Comparison of ENCODE assay signal across 13 cellular contexts in genomic region chr7:17139081-17139480, GRCh38.
DNase-seq lines count a peak whose midpoint lies in the region; ATAC-seq and TF ChIP-seq lines count a peak whose summit lies in the region.
"Had no signal": no experiment of that assay in that cellular context is flagged by ENCODE, and none has a peak within 500 bp of the region (broad histone marks: within the 10 kb centered on the region; RNA-seq: fewer than 3 reads in every experiment).

No MANE protein-coding gene starts in this region.

- no peaks in the 10 kb centered on the region for H4K20me1 ChIP-seq in Loucy (ENCODE audit: insufficient read depth, low read length, poor library complexity, severe bottlenecking)

- no peaks in the 10 kb centered on the region for H3K9me2 ChIP-seq in Loucy (replicated peaks; ENCODE audit: low read depth, low read length)

- H3F3A ChIP-seq in Loucy (ENCODE audit: low read depth) = no peaks in the 10 kb centered on the region

- peak overlapping the region; percentile 83 to 96 (median 90) for H3K27ac Mint-ChIP-seq in CD4-positive, alpha-beta memory T cell
- H3K27ac Mint-ChIP-seq in activated naive CD8-positive, alpha-beta T cell treated with anti-CD3 and anti-CD28 coated beads, Interleukin-2, amount 10 ng/mL, durations not matched to agents 7 days and 5 days = peak overlapping the region; percentile 96
- peak overlapping the region; percentile 71 to 97 (median 86) for H3K27ac Mint-ChIP-seq in naive thymus-derived CD8-positive, alpha-beta T cell

- peak overlapping the region in 7 of 8 donors; percentile 45 to 85 (median 71) for H3K4me3 Mint-ChIP-seq in CD4-positive, alpha-beta memory T cell
- H3K4me3 Mint-ChIP-seq in activated naive CD8-positive, alpha-beta T cell treated with anti-CD3 and anti-CD28 coated beads, Interleukin-2, amount 10 ng/mL, durations not matched to agents 7 days and 5 days = peak overlapping the region; percentile 78
- H3K4me3 Mint-ChIP-seq in naive thymus-derived CD8-positive, alpha-beta T cell = peak overlapping the region in 9 of 10 donors; percentile 27 to 76 (median 59)

- H3K79me2 ChIP-seq in Loucy (ENCODE audit: insufficient read depth, low read length) = no peaks in the 10 kb centered on the region

- ATAC-seq in activated naive CD8-positive, alpha-beta T cell treated with anti-CD3 and anti-CD28 coated beads, Interleukin-2, amount 10 ng/mL, durations not matched to agents 7 days and 5 days (ENCODE audit: low read depth) = peak; percentile 91
- ATAC-seq in naive thymus-derived CD8-positive, alpha-beta T cell = peak; percentile 64 to 74
- no peak for ATAC-seq in GM18867 (IDR thresholded peaks at IDR 0.05; ENCODE audit: unreplicated experiment)

- H3K4me1 Mint-ChIP-seq in CD4-positive, alpha-beta memory T cell = peaks cover 54 to 79% (median 58%) of the 10 kb centered on the region in 4 donors
- peaks cover 63% of the 10 kb centered on the region for H3K4me1 Mint-ChIP-seq in activated naive CD8-positive, alpha-beta T cell treated with anti-CD3 and anti-CD28 coated beads, Interleukin-2, amount 10 ng/mL, durations not matched to agents 7 days and 5 days
- H3K4me1 Mint-ChIP-seq in naive thymus-derived CD8-positive, alpha-beta T cell = peaks cover 18 to 60% (median 47%) of the 10 kb centered on the region in 4 donors

- peaks cover 73% of the 10 kb centered on the region for H3K4me1 ChIP-seq in CD4-positive, alpha-beta memory T cell (ENCODE audit: insufficient read depth, low read length)
- H3K4me1 ChIP-seq in Loucy (ENCODE audit: insufficient read depth, low read length, poor library complexity, severe bottlenecking) = peaks cover 53% of the 10 kb centered on the region

- H3K9ac ChIP-seq in Loucy (ENCODE audit: low read depth, low read length, poor library complexity, severe bottlenecking) = no peak overlapping the region

- no peaks in the 10 kb centered on the region for H3K9me3 ChIP-seq in CD4-positive, alpha-beta memory T cell (ENCODE audit: control insufficient read depth in 1 of 2, low read length in 2 of 2)
- H3K9me3 ChIP-seq in Loucy (ENCODE audit: insufficient read depth, low read depth, low read length) = no peaks in the 10 kb centered on the region
- H3K9me3 ChIP-seq: transverse colon had no signal

- peak overlapping the region; percentile 55 for H3K27ac ChIP-seq in CD4-positive, alpha-beta memory T cell (ENCODE audit: low read depth, low read length)

- no peaks in the 10 kb centered on the region for H3K27me3 Mint-ChIP-seq in CD4-positive, alpha-beta memory T cell
- H3K27me3 Mint-ChIP-seq in activated naive CD8-positive, alpha-beta T cell treated with anti-CD3 and anti-CD28 coated beads, Interleukin-2, amount 10 ng/mL, durations not matched to agents 7 days and 5 days = no peaks in the 10 kb centered on the region
- no peaks in the 10 kb centered on the region for H3K27me3 Mint-ChIP-seq in naive thymus-derived CD8-positive, alpha-beta T cell

- no peaks in the 10 kb centered on the region for H3K36me3 Mint-ChIP-seq in CD4-positive, alpha-beta memory T cell
- peaks cover 17% of the 10 kb centered on the region for H3K36me3 Mint-ChIP-seq in activated naive CD8-positive, alpha-beta T cell treated with anti-CD3 and anti-CD28 coated beads, Interleukin-2, amount 10 ng/mL, durations not matched to agents 7 days and 5 days
- H3K36me3 Mint-ChIP-seq in naive thymus-derived CD8-positive, alpha-beta T cell = peaks cover 0 to 5% (median 0%) of the 10 kb centered on the region in 3 donors

- CTCF ChIA-PET in CD4-positive, alpha-beta memory T cell (lab: Charles Lee; ENCODE audit: partially characterized antibody) = no interaction called here

- POLR2A ChIA-PET in CD4-positive, alpha-beta memory T cell (lab: Charles Lee; ENCODE audit: partially characterized antibody) = interaction anchor here (2.1 to 2.6 kb wide), 2 partner anchors 110 to 160 kb away, joined by 7 to 11 read pairs; partner anchors contain the start of gene AHR
- POLR2A ChIA-PET in activated naive CD8-positive, alpha-beta T cell treated with anti-CD3 and anti-CD28 coated beads, Interleukin-2, amount 10 ng/mL, durations not matched to agents 7 days and 5 days (lab: Charles Lee) = interaction anchor here (0.6 to 1.9 kb wide), 5 partner anchors 9 to 421 kb away, joined by 3 to 15 read pairs (median 4); partner anchors contain the start of gene AHR
- POLR2A ChIA-PET in naive thymus-derived CD8-positive, alpha-beta T cell (lab: Charles Lee) = no interaction called here

- H3K36me3 ChIP-seq in CD4-positive, alpha-beta memory T cell (ENCODE audit: insufficient read depth, low read length) = no peaks in the 10 kb centered on the region
- no peaks in the 10 kb centered on the region for H3K36me3 ChIP-seq in Loucy (ENCODE audit: insufficient read depth, low read length)
- H3K36me3 ChIP-seq: transverse colon had no signal

- H3K27me3 ChIP-seq in CD4-positive, alpha-beta memory T cell (ENCODE audit: insufficient read depth, low read length) = no peaks in the 10 kb centered on the region
- no peaks in the 10 kb centered on the region for H3K27me3 ChIP-seq in Loucy (ENCODE audit: insufficient read depth, low read length, poor library complexity, severe bottlenecking)
- H3K27me3 ChIP-seq: transverse colon had no signal

- H3K4me3 ChIP-seq in CD4-positive, alpha-beta memory T cell (ENCODE audit: low read length in 2 of 2) = no peak overlapping the region
- H3K4me3 ChIP-seq in Loucy (ENCODE audit: low read length, poor library complexity, severe bottlenecking) = no peak overlapping the region
- H3K4me3 ChIP-seq: transverse colon had no signal

- DNase-seq in CD4-positive, alpha-beta memory T cell = peak in 3 of 5 donors; percentile 20 to 34 (median 31)
- DNase-seq in activated naive CD8-positive, alpha-beta T cell treated with anti-CD3 and anti-CD28 coated beads, Interleukin-2, amount 10 ng/mL, durations not matched to agents 7 days and 5 days = no peak
- DNase-seq in naive thymus-derived CD8-positive, alpha-beta T cell = peak in 2 of 10 donors; percentile 26 to 35
- DNase-seq in dermis blood vessel endothelial cell (no peak), NCI-H345 (lab: John Stamatoyannopoulos, UW) (no peak), OCI-M2 (lab: John Stamatoyannopoulos, UW; ENCODE audit: unreplicated experiment) (no peak)
- DNase-seq: amniotic stem cell; mesenchymal stem cell; NCI-H1930; stimulated activated CD4-positive, alpha-beta T cell treated with anti-CD3 and anti-CD28 coated beads, Interleukin-15, amount 100 ng/mL, for 24 hours; transverse colon had no signal

- H3K9me3 Mint-ChIP-seq in CD4-positive, alpha-beta memory T cell = no peaks in the 10 kb centered on the region
- peaks cover 3% of the 10 kb centered on the region for H3K9me3 Mint-ChIP-seq in activated naive CD8-positive, alpha-beta T cell treated with anti-CD3 and anti-CD28 coated beads, Interleukin-2, amount 10 ng/mL, durations not matched to agents 7 days and 5 days
- H3K9me3 Mint-ChIP-seq in naive thymus-derived CD8-positive, alpha-beta T cell = peaks cover 0 to 3% (median 0%) of the 10 kb centered on the region in 9 donors

- peak overlapping the region; percentile 20 for H3K4me2 ChIP-seq in Loucy (ENCODE audit: low read depth, low read length, poor library complexity, severe bottlenecking)

- no peak for TF ChIP-seq CTCF in Loucy (conservative IDR thresholded peaks at IDR 0.05; ENCODE audit: low read length)

- no peak overlapping the region for H2AFZ ChIP-seq in Loucy (ENCODE audit: low read length)

- intact Hi-C loops in CD4-positive, alpha-beta memory T cell (cut with micrococcal nuclease) = no loop called here

Comparison
In these comparisons a context has a peak if more than half of its experiments do, and no peak if none do; other contexts are left out.
1. DNase-seq: peak in CD4-positive, alpha-beta memory T cell (3 of 5); none in activated naive CD8-positive, alpha-beta T cell treated with anti-CD3 and anti-CD28 coated beads, Interleukin-2, amount 10 ng/mL, durations not matched to agents 7 days and 5 days (single experiment), dermis blood vessel endothelial cell (single experiment), NCI-H345 (single experiment) and OCI-M2 (single experiment).
2. Peak in every context shown above with its lines, with median percentiles within 50 percentile points of each other: H3K27ac Mint-ChIP-seq and H3K4me3 Mint-ChIP-seq.